In the genomic region with DNA sequence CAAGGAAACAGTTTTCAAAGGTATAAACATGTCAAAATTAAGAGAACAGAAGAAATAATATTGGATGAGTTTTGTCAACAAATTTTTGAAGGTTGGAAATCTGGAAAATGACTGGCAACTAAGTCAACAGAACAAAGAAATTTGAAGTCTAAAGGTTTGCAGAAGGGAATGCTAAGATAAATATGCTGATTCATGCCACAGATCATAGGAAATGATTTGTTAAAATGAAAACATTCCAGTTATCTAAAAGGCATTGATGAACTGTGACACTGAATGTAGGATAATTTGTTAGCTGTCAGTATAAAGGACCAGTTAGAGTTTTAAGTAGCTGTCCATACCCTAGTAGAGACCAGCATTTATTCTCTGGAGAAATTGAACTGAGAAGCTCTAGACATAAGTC, we compare ENCODE assay signal across 16 cellular contexts.
DNase-seq lines count a peak whose midpoint lies in the region; ATAC-seq and TF ChIP-seq lines count a peak whose summit lies in the region.
"Had no signal": no experiment of that assay in that cellular context is flagged by ENCODE, and none has a peak within 500 bp of the region (broad histone marks: within the 10 kb centered on the region; RNA-seq: fewer than 3 reads in every experiment).

No MANE protein-coding gene starts in this region.

- H4K20me1 ChIP-seq in mammary epithelial cell (ENCODE audit: insufficient read depth, low read length) (no peaks in the 10 kb centered on the region), PC-3 (ENCODE audit: low read length) (no peaks in the 10 kb centered on the region)
- H4K20me1 ChIP-seq: BLaER1 had no signal

- H3K36me3 ChIP-seq in mammary epithelial cell (ENCODE audit: insufficient read depth, low read length): no peaks in the 10 kb centered on the region
- no peaks in the 10 kb centered on the region for H3K36me3 ChIP-seq in breast epithelium
- H3K36me3 ChIP-seq in PC-3 (ENCODE audit: low read depth, low read length): peaks cover 4% of the 10 kb centered on the region; the same call in 1 of the 2 replicates
- H3K36me3 ChIP-seq: BLaER1 had no signal

- CTCF ChIA-PET in mammary epithelial cell (lab: Charles Lee; ENCODE audit: low non-redundant PET) (no interaction called here), PC-3 (lab: Charles Lee) (no interaction called here)

- H3K79me2 ChIP-seq in mammary epithelial cell (ENCODE audit: insufficient read depth, low read length) (no peaks in the 10 kb centered on the region), PC-3 (ENCODE audit: low read length) (no peaks in the 10 kb centered on the region)

- no peak for TF ChIP-seq POLR2A in breast epithelium (IDR thresholded peaks at IDR 0.05)

- DNase-seq in mammary epithelial cell: no peak
- DNase-seq in breast epithelium (ENCODE audit: low spot score in 2 of 2): no peak
- DNase-seq in PC-3: peak; percentile 64
- peak; percentile 10 for DNase-seq in kidney glomerular epithelial cell (lab: John Stamatoyannopoulos, UW)
- DNase-seq in NCI-H2107 (lab: John Stamatoyannopoulos, UW): no peak
- DNase-seq in stimulated activated CD4-positive, alpha-beta T cell treated with anti-CD3 and anti-CD28 coated beads, Interleukin-1b, Interleukin-23, amount 100 ng/mL, for 48 hours: no peak
- DNase-seq in foreskin melanocyte: no peak
- DNase-seq: CD8-positive, alpha-beta T cell; DMS153; DMS79; GDM1; HCEC 1CT; KG1 had no signal

- dilution Hi-C loops in mammary epithelial cell (cut with HindIII; ENCODE audit: low sequenced_read_pairs): no loop called here

- no peaks in the 10 kb centered on the region for H3K9me2 ChIP-seq in PC-3 (replicated peaks; ENCODE audit: low read length)

- H3K27me3 ChIP-seq in mammary epithelial cell (ENCODE audit: insufficient read depth, low read length): no peaks in the 10 kb centered on the region
- no peaks in the 10 kb centered on the region for H3K27me3 ChIP-seq in breast epithelium
- H3K27me3 ChIP-seq in PC-3 (ENCODE audit: low read length): no peaks in the 10 kb centered on the region
- H3K27me3 ChIP-seq: BLaER1 had no signal

- BruUV-seq in mammary epithelial cell (replicated peaks; lab: Mats Ljungman, UMichigan): no TSS peak
- BruUV-seq in PC-3 (replicated peaks; lab: Mats Ljungman, UMichigan): no TSS peak

- H3K4me2 ChIP-seq in mammary epithelial cell (ENCODE audit: insufficient read depth, low read depth, low read length) (no peak overlapping the region), PC-3 (ENCODE audit: low read length) (peak overlapping the region; percentile 5)
- H3K4me2 ChIP-seq: BLaER1, GM23338 had no signal

- H3K9me3 ChIP-seq in mammary epithelial cell (replicated peaks; ENCODE audit: insufficient read depth, low read length) (no peaks in the 10 kb centered on the region), breast epithelium (peaks cover 6 to 16% of the 10 kb centered on the region in 2 donors), PC-3 (ENCODE audit: low read length) (peaks cover 11% of the 10 kb centered on the region; the same call in 1 of the 2 replicates)

- POLR2A ChIA-PET in PC-3 (lab: Charles Lee; ENCODE audit: unreplicated experiment): no interaction called here

- H2AFZ ChIP-seq in mammary epithelial cell (ENCODE audit: low read depth, low read length): peak overlapping the region; percentile 2
- no peak overlapping the region for H2AFZ ChIP-seq in PC-3 (ENCODE audit: low read length)

- H3F3A ChIP-seq in PC-3 (ENCODE audit: low read length, unreplicated experiment): no peaks in the 10 kb centered on the region

- TF ChIP-seq CTCF in mammary epithelial cell (conservative IDR thresholded peaks at IDR 0.05 in 1 of 2, IDR thresholded peaks at IDR 0.05 in 1 of 2; ENCODE audit: extremely low read depth in 1 of 2, insufficient read depth in 1 of 2, low read depth in 1 of 2, low read length in 2 of 2) (no peak), breast epithelium (IDR thresholded peaks at IDR 0.05) (no peak), PC-3 (conservative IDR thresholded peaks at IDR 0.05; ENCODE audit: low read depth, low read length) (no peak)

- H3K4me1 ChIP-seq in mammary epithelial cell (ENCODE audit: insufficient read depth, low read length): no peaks in the 10 kb centered on the region
- H3K4me1 ChIP-seq in breast epithelium: no peaks in the 10 kb centered on the region
- H3K4me1 ChIP-seq in PC-3 (ENCODE audit: insufficient read depth, low read length): peaks cover 14% of the 10 kb centered on the region
- H3K4me1 ChIP-seq: BLaER1 had no signal

- intact Hi-C loops in mammary epithelial cell (cut with micrococcal nuclease): no loop called here
- intact Hi-C loops in breast epithelium (cut with DNase I; ENCODE audit: low total_unique reads): no loop called here
- intact Hi-C loops in PC-3 (cut with micrococcal nuclease): no loop called here

- in situ Hi-C loops in mammary epithelial cell (cut with MboI; ENCODE audit: low sequenced_read_pairs in 2 of 2): no loop called here

- no peak overlapping the region for H3K4me3 ChIP-seq in mammary epithelial cell (replicated peaks in 1 of 3; ENCODE audit: insufficient read depth in 1 of 3, low read depth in 2 of 3, low read length in 3 of 3)
- no peak overlapping the region for H3K4me3 ChIP-seq in breast epithelium
- H3K4me3 ChIP-seq in PC-3 (ENCODE audit: low read length): no peak overlapping the region
- H3K4me3 ChIP-seq: BLaER1, GM23338 had no signal

- H3K27ac ChIP-seq in mammary epithelial cell (ENCODE audit: insufficient read depth, low read depth, low read length) (no peak overlapping the region), breast epithelium (no peak overlapping the region), PC-3 (ENCODE audit: low read length) (peak overlapping the region; percentile 24)
- H3K27ac ChIP-seq: 22Rv1, BLaER1 had no signal

- H3K9ac ChIP-seq in mammary epithelial cell (ENCODE audit: insufficient read depth, low read length) (no peak overlapping the region), PC-3 (ENCODE audit: low read length) (no peak overlapping the region)
- H3K9ac ChIP-seq: BLaER1 had no signal

- ATAC-seq in PC-3: peak; percentile 81
- ATAC-seq: CD8-positive, alpha-beta T cell; GM23338 had no signal

Comparison
In these comparisons a context has a peak if more than half of its experiments do, and no peak if none do; other contexts are left out.
1. DNase-seq: peak in PC-3 (single experiment) and kidney glomerular epithelial cell (single experiment); none in mammary epithelial cell (single experiment), breast epithelium (0 of 2), NCI-H2107 (single experiment), stimulated activated CD4-positive, alpha-beta T cell treated with anti-CD3 and anti-CD28 coated beads, Interleukin-1b, Interleukin-23, amount 100 ng/mL, for 48 hours (single experiment) and foreskin melanocyte (single experiment).